In the genomic region with DNA sequence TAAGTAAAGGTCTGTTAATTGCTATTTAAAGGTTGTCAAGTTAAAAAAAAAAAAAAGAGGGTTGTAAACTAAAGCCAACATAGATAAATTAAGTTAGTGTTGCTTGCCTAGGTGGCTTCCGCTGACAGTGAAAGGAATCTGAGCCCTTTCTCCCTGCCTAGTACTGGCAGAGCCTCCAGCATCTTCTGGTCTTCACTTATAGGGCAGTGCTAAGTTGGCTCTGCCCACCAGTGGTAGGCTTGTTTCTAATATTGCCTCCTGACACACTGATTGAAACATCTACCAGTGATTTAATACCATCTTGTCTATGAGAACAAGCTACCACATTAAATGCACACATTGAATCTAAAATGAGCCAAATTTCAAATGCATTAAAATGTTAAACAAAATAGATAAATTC, we compare ENCODE assay signal across 22 cellular contexts.
"Had no signal": no experiment of that assay in that cellular context is flagged by ENCODE, and none has a peak within 500 bp of the region (broad histone marks: within the 10 kb centered on the region; RNA-seq: fewer than 3 reads in every experiment).

No MANE protein-coding gene starts in this region.

- H3K9ac ChIP-seq: SK-N-SH had no signal

- H3K27me3 ChIP-seq: MG63 had no signal

- H3K4me2 ChIP-seq: SK-N-SH had no signal

- H3K9me3 ChIP-seq: MG63, SK-N-SH had no signal

- DNase-seq: IMR-90, Karpas-422, KG1, MG63, NCI-H1092, NCI-H1105 treated with DMSO at 0.1 percent for 48 hours, NCI-H1417 treated with DMSO at 0.1 percent for 48 hours, NCI-H146, NCI-H187, NCI-H2029, NCI-H2081 treated with DMSO at 0.1 percent for 48 hours, NCI-H2171, NCI-H226, NCI-H446, NCI-H510A, NCI-H524 treated with DMSO at 0.1 percent for 48 hours, NCI-H69, NCI-H774, RPMI8226, SHP77, SK-N-SH had no signal

- H3K36me3 ChIP-seq: MG63 had no signal

- H3K4me3 ChIP-seq: MG63 had no signal

- ATAC-seq: HepG2 had no signal
